ENCODE assay signal across 1 cellular context in the genomic region with DNA sequence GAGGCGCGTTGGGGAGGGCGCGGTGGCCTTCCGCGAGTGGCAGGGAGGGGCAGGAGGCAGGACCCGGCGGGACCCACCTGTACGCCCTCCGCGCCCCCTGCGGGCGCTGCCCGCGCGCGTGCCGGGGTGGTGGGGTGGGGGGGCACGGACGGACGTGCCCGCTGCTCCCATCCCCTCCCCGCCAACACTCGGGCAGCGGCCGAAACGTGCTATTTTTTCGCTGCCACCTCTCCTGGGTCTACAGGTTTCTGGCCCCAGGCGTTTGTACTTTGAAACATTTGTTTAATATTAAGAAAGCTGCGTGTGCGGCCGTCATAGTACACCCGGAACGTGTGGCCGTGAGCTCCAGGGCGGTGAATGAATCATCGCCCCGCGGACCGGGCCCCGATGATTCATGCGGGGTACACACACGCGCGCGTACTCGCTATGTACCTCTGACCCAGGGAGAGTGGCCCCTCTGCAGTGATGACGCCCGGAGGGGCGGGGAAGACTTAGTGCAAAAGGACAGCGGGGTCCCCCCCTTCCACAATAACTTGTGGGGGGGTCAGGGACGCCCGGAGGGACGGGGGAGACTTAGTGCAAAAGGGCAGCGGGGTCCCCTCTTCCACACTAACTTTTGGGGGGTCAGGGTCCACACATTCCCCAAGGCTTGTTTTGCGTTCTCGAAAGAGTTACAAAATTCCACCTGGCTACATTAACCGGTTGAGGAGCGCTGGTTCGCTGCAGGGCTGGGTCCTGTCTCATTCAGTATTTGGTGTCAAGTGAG.
TF ChIP-seq lines count a peak whose summit lies in the region.

No MANE protein-coding gene starts in this region.

TF ChIP-seq in HepG2, 621 proteins besides CTCF, POLR2A, EP300 and RAD21 (continued from another document and continues in another):
- TF ChIP-seq BCLAF1 (IDR thresholded peaks at IDR 0.05) = no peak
- TF ChIP-seq TBX3 (IDR thresholded peaks at IDR 0.05; ENCODE audit: borderline replicate concordance) = no peak
- peak; percentile 58; the same call in 1 of the 2 replicates for TF ChIP-seq PITX1 (CRISPR knock-in tag; IDR thresholded peaks at IDR 0.05)
- TF ChIP-seq NFATC3 (CRISPR knock-in tag; IDR thresholded peaks at IDR 0.05) = no peak
- TF ChIP-seq NONO (IDR thresholded peaks at IDR 0.05) = no peak
- 0 out of 2 replicates have a peak, but pooled peaks have one; percentile 61 for TF ChIP-seq NONO (CRISPR knock-in tag; conservative IDR thresholded peaks at IDR 0.05)
- TF ChIP-seq ASH2L (IDR thresholded peaks at IDR 0.05; ENCODE audit: insufficient read length, low read depth, low read length) = peak; percentile 79
- no peak for TF ChIP-seq ZNF260 (CRISPR knock-in tag; IDR thresholded peaks at IDR 0.05; ENCODE audit: borderline replicate concordance, low read depth)
- TF ChIP-seq THAP11 (CRISPR knock-in tag; IDR thresholded peaks at IDR 0.05) = peak; percentile 42; the same call in 1 of the 2 replicates
- TF ChIP-seq ZNF329 (CRISPR knock-in tag; IDR thresholded peaks at IDR 0.05; ENCODE audit: low read depth) = no peak
- no peak for TF ChIP-seq MIER2 (CRISPR knock-in tag; IDR thresholded peaks at IDR 0.05)
- peak; percentile 63; the same call in 1 of the 2 replicates for TF ChIP-seq ZNF746 (CRISPR knock-in tag; IDR thresholded peaks at IDR 0.05)
- TF ChIP-seq ZNF160 (CRISPR knock-in tag; IDR thresholded peaks at IDR 0.05) = no peak
- peak; percentile 54; the same call in 1 of the 2 replicates for TF ChIP-seq POLR2G (IDR thresholded peaks at IDR 0.05; ENCODE audit: low read depth, low read length)
- peak; percentile 28; the same call in 1 of the 2 replicates for TF ChIP-seq MAZ (IDR thresholded peaks at IDR 0.05; ENCODE audit: borderline replicate concordance, low read depth, low read length)
- TF ChIP-seq MAZ (CRISPR knock-in tag; IDR thresholded peaks at IDR 0.05; ENCODE audit: low read depth) = peak; percentile 71; the same call in 1 of the 2 replicates
- peak; percentile 38; the same call in 1 of the 2 replicates for TF ChIP-seq AHDC1 (CRISPR knock-in tag; IDR thresholded peaks at IDR 0.05; ENCODE audit: borderline replicate concordance)
- no peak for TF ChIP-seq HES4 (CRISPR knock-in tag; IDR thresholded peaks at IDR 0.05; ENCODE audit: borderline replicate concordance)
- TF ChIP-seq PHF20 (CRISPR knock-in tag; IDR thresholded peaks at IDR 0.05) = no peak
- TF ChIP-seq JUNB (CRISPR knock-in tag; IDR thresholded peaks at IDR 0.05; ENCODE audit: borderline replicate concordance) = peak; percentile 62; the same call in 1 of the 2 replicates
- no peak for TF ChIP-seq KLF12 (CRISPR knock-in tag; IDR thresholded peaks at IDR 0.05; ENCODE audit: borderline replicate concordance)
- TF ChIP-seq ZNF724P (CRISPR knock-in tag; IDR thresholded peaks at IDR 0.05; ENCODE audit: borderline replicate concordance) = no peak
- TF ChIP-seq ZC3H4 (CRISPR knock-in tag; IDR thresholded peaks at IDR 0.05; ENCODE audit: borderline replicate concordance) = no peak
- no peak for TF ChIP-seq ZNF274 (CRISPR knock-in tag; IDR thresholded peaks at IDR 0.05)
- no peak for TF ChIP-seq SALL2 (CRISPR knock-in tag; IDR thresholded peaks at IDR 0.05)
- peak; percentile 68 for TF ChIP-seq HNF4A (CRISPR knock-in tag; IDR thresholded peaks at IDR 0.05)
- TF ChIP-seq ZFP90 (CRISPR knock-in tag; IDR thresholded peaks at IDR 0.05; ENCODE audit: borderline replicate concordance) = no peak
- no peak for TF ChIP-seq KDM6A (CRISPR knock-in tag; IDR thresholded peaks at IDR 0.05; ENCODE audit: low read depth)
- TF ChIP-seq ZNF558 (CRISPR knock-in tag; IDR thresholded peaks at IDR 0.05; ENCODE audit: borderline replicate concordance) = peak; percentile 66; the same call in 1 of the 2 replicates
- no peak for TF ChIP-seq SMAD9 (CRISPR knock-in tag; IDR thresholded peaks at IDR 0.05)
- no peak for TF ChIP-seq TRIM24 (CRISPR knock-in tag; IDR thresholded peaks at IDR 0.05)
- TF ChIP-seq ZBTB37 (CRISPR knock-in tag; IDR thresholded peaks at IDR 0.05) = no peak
- TF ChIP-seq ZNF143 (CRISPR knock-in tag; IDR thresholded peaks at IDR 0.05) = no peak
- TF ChIP-seq ZFP36L1 (CRISPR knock-in tag; IDR thresholded peaks at IDR 0.05) = no peak
- 0 out of 2 replicates have a peak, but pooled peaks have one; percentile 9 for TF ChIP-seq ZFX (CRISPR knock-in tag; IDR thresholded peaks at IDR 0.05; ENCODE audit: low read depth)
- TF ChIP-seq TMF1 (CRISPR knock-in tag; IDR thresholded peaks at IDR 0.05; ENCODE audit: low read depth) = peak; percentile 67; the same call in 1 of the 2 replicates
- TF ChIP-seq ZNF350 (CRISPR knock-in tag; IDR thresholded peaks at IDR 0.05; ENCODE audit: borderline replicate concordance, low read depth) = peak; percentile 60
- TF ChIP-seq, protein P1, sequence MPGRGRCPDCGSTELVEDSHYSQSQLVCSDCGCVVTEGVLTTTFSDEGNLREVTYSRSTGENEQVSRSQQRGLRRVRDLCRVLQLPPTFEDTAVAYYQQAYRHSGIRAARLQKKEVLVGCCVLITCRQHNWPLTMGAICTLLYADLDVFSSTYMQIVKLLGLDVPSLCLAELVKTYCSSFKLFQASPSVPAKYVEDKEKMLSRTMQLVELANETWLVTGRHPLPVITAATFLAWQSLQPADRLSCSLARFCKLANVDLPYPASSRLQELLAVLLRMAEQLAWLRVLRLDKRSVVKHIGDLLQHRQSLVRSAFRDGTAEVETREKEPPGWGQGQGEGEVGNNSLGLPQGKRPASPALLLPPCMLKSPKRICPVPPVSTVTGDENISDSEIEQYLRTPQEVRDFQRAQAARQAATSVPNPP (CRISPR knock-in tag; IDR thresholded peaks at IDR 0.05) = no peak
- TF ChIP-seq TOPORS (CRISPR knock-in tag; IDR thresholded peaks at IDR 0.05) = no peak
- no peak for TF ChIP-seq ELF4 (CRISPR knock-in tag; IDR thresholded peaks at IDR 0.05; ENCODE audit: borderline replicate concordance)
- TF ChIP-seq SRSF4 (IDR thresholded peaks at IDR 0.05; ENCODE audit: low read depth, low read length, poor library complexity, severe bottlenecking) = no peak
- no peak for TF ChIP-seq SIN3A (IDR thresholded peaks at IDR 0.05; ENCODE audit: borderline replicate concordance, low read depth, low read length)
- TF ChIP-seq ZSCAN5A (CRISPR knock-in tag; IDR thresholded peaks at IDR 0.05; ENCODE audit: borderline replicate concordance) = no peak
- TF ChIP-seq, protein P2, sequence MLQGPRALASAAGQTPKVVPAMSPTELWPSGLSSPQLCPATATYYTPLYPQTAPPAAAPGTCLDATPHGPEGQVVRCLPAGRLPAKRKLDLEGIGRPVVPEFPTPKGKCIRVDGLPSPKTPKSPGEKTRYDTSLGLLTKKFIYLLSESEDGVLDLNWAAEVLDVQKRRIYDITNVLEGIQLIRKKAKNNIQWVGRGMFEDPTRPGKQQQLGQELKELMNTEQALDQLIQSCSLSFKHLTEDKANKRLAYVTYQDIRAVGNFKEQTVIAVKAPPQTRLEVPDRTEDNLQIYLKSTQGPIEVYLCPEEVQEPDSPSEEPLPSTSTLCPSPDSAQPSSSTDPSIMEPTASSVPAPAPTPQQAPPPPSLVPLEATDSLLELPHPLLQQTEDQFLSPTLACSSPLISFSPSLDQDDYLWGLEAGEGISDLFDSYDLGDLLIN (CRISPR knock-in tag; IDR thresholded peaks at IDR 0.05; ENCODE audit: borderline replicate concordance) = no peak
- no peak for TF ChIP-seq DNMT3B (CRISPR knock-in tag; conservative IDR thresholded peaks at IDR 0.05)
- no peak for TF ChIP-seq ZNF720 (CRISPR knock-in tag; IDR thresholded peaks at IDR 0.05)
- 0 out of 2 replicates have a peak, but pooled peaks have one; percentile 29 for TF ChIP-seq ZBTB4 (CRISPR knock-in tag; IDR thresholded peaks at IDR 0.05; ENCODE audit: borderline replicate concordance)
- TF ChIP-seq ZNF44 (CRISPR knock-in tag; IDR thresholded peaks at IDR 0.05) = no peak
